ENCODE assay signal across 24 cellular contexts in genomic region chr3:137524751-137525150, GRCh38.
"Had no signal": no experiment of that assay in that cellular context is flagged by ENCODE, and none has a peak within 500 bp of the region (broad histone marks: within the 10 kb centered on the region; RNA-seq: fewer than 3 reads in every experiment).

No MANE protein-coding gene starts in this region.

- H3K27me3 ChIP-seq: left lung, ovary, right atrium auricular region, right lobe of liver, tibial nerve, uterus had no signal

- H3K36me3 ChIP-seq: left lung, lower lobe of right lung, ovary, right atrium auricular region, right lobe of liver, tibial nerve, uterus had no signal

- ATAC-seq: left colon; left lung; lower lobe of right lung; natural killer cell; right lobe of liver; stimulated activated memory B cell treated with anti-CD40 and anti-IgM and Interleukin-4, amounts not matched to agents 10 μg/mL and 1 μg/mL and 100 μg/mL, for 72 hours; stimulated activated naive CD8-positive, alpha-beta T cell treated with anti-CD3 and anti-CD28 coated beads, Interleukin-15, amount 100 ng/mL, for 72 hours had no signal

- H3K9me3 ChIP-seq: left lung, lower lobe of right lung, ovary, right atrium auricular region, right lobe of liver, tibial nerve, uterus had no signal

- H3K4me3 ChIP-seq: left lung, lower lobe of right lung, ovary, right atrium auricular region, right lobe of liver, smooth muscle cell, tibial nerve, uterus had no signal

- DNase-seq: hippocampal formation; immature natural killer cell; kidney; left colon; left lung; lower lobe of right lung; mammary epithelial cell; mesenchymal stem cell; naive B cell; natural killer cell; ovary; right lobe of liver; stimulated activated CD4-positive, alpha-beta T cell treated with anti-CD3 and anti-CD28 coated beads, Interleukin-1b, Interleukin-23, amount 100 ng/mL, for 48 hours; stimulated activated CD4-positive, alpha-beta T cell treated with anti-CD3 and anti-CD28 coated beads, Interleukin-2, amount 100 ng/mL, for 48 hours; stimulated activated CD4-positive, alpha-beta T cell treated with anti-CD3 and anti-CD28 coated beads, Interleukin-4, amount 100 ng/mL, for 4 hours; stimulated activated CD8-positive, alpha-beta memory T cell treated with anti-CD3 and anti-CD28 coated beads, Interleukin-4, amount 100 ng/mL, for 48 hours; stimulated activated naive CD4-positive, alpha-beta T cell treated with Interleukin-2 at 50 U/mL for 16 hours; stimulated activated naive CD8-positive, alpha-beta T cell treated with anti-CD3 and anti-CD28 coated beads, Interleukin-15, amount 100 ng/mL, for 72 hours; substantia nigra; uterus had no signal

- H3K27ac ChIP-seq: left lung, lower lobe of right lung, ovary, right atrium auricular region, right lobe of liver, tibial nerve, uterus had no signal

- H3K4me1 ChIP-seq: left lung, lower lobe of right lung, right atrium auricular region, right lobe of liver, tibial nerve, uterus had no signal
